17 cellular contexts compared by ENCODE assay signal in the genomic region with DNA sequence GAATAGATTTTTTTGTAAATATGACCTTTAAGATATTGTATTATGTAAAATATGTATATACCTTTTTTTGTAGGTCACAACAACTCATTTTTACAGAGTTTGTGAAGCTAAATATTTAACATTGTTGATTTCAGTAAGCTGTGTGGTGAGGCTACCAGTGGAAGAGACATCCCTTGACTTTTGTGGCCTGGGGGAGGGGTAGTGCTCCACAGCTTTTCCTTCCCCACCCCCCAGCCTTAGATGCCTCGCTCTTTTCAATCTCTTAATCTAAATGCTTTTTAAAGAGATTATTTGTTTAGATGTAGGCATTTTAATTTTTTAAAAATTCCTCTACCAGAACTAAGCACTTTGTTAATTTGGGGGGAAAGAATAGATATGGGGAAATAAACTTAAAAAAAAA.
"Had no signal": no experiment of that assay in that cellular context is flagged by ENCODE, and none has a peak within 500 bp of the region (broad histone marks: within the 10 kb centered on the region; RNA-seq: fewer than 3 reads in every experiment).

No MANE protein-coding gene starts in this region.

- H2AFZ ChIP-seq: hepatocyte had no signal

- H3K9me3 Mint-ChIP-seq: activated naive CD8-positive, alpha-beta T cell treated with anti-CD3 and anti-CD28 coated beads, Interleukin-2, amount 10 ng/mL, durations not matched to agents 7 days and 5 days; activated T-helper 2 cell treated with anti-CD3 and anti-CD28 coated beads, Interferon-gamma antibody, Interleukin-2, Interleukin-4, amounts not matched to agents 10 μg/mL and 5 μg/mL and 100 μg/mL, durations not matched to agents 14 hours and 24 hours and 36 hours; mesothelial cell of epicardium; natural killer cell treated with Interleukin-12 subunit alpha and Interleukin-12 subunit beta and Interleukin-15 and Interleukin-18, amount 100 ng/mL, for 72 hours; T-cell had no signal

- H3K27me3 ChIP-seq: hepatocyte, tibial nerve, uterus had no signal

- H3K27ac Mint-ChIP-seq: activated naive CD8-positive, alpha-beta T cell treated with anti-CD3 and anti-CD28 coated beads, Interleukin-2, amount 10 ng/mL, durations not matched to agents 7 days and 5 days; activated T-helper 2 cell treated with anti-CD3 and anti-CD28 coated beads, Interferon-gamma antibody, Interleukin-2, Interleukin-4, amounts not matched to agents 10 μg/mL and 5 μg/mL and 100 μg/mL, durations not matched to agents 14 hours and 24 hours and 36 hours; mesothelial cell of epicardium had no signal

- H3K4me1 Mint-ChIP-seq: activated naive CD8-positive, alpha-beta T cell treated with anti-CD3 and anti-CD28 coated beads, Interleukin-2, amount 10 ng/mL, durations not matched to agents 7 days and 5 days; T-cell had no signal

- H3K79me2 ChIP-seq: hepatocyte had no signal

- H3K4me1 ChIP-seq: lower lobe of right lung, tibial nerve, uterus had no signal

- H3K4me3 ChIP-seq: hepatocyte, lower lobe of right lung, tibial nerve, uterus had no signal

- ATAC-seq: lower lobe of right lung; natural killer cell treated with Interleukin-12 subunit alpha and Interleukin-12 subunit beta and Interleukin-15 and Interleukin-18, amount 100 ng/mL, for 72 hours; stimulated activated naive CD8-positive, alpha-beta T cell treated with anti-CD3 and anti-CD28 coated beads, Interleukin-15, Interleukin-2, amounts not matched to agents 100 U/mL and 50 U/mL, for 24 hours; T-cell had no signal

- H3K27ac ChIP-seq: epithelial cell of prostate, hepatocyte, lower lobe of right lung, tibial nerve, uterus had no signal

- H3K4me3 Mint-ChIP-seq: activated naive CD8-positive, alpha-beta T cell treated with anti-CD3 and anti-CD28 coated beads, Interleukin-2, amount 10 ng/mL, durations not matched to agents 7 days and 5 days; mesothelial cell of epicardium; natural killer cell treated with Interleukin-12 subunit alpha and Interleukin-12 subunit beta and Interleukin-15 and Interleukin-18, amount 100 ng/mL, for 72 hours; T-cell had no signal

- H3K4me2 ChIP-seq: hepatocyte had no signal

- H3K9me3 ChIP-seq: lower lobe of right lung, tibial nerve, uterus had no signal

- H3K27me3 Mint-ChIP-seq: activated naive CD8-positive, alpha-beta T cell treated with anti-CD3 and anti-CD28 coated beads, Interleukin-2, amount 10 ng/mL, durations not matched to agents 7 days and 5 days; natural killer cell treated with Interleukin-12 subunit alpha and Interleukin-12 subunit beta and Interleukin-15 and Interleukin-18, amount 100 ng/mL, for 72 hours; T-cell had no signal

- H3K36me3 ChIP-seq: uterus had no signal

- DNase-seq: activated CD4-positive, alpha-beta T cell treated with anti-CD3 and anti-CD28 coated beads, Interleukin-2, amount 50 U/mL, for 4 hours; activated naive CD4-positive, alpha-beta T cell treated with Interleukin-2 at 50 U/mL for 16 hours; activated naive CD8-positive, alpha-beta T cell treated with anti-CD3 and anti-CD28 coated beads, Interleukin-2, amount 10 ng/mL, durations not matched to agents 7 days and 5 days; amygdala; foreskin fibroblast; lower lobe of right lung; nucleus accumbens; stimulated activated naive CD8-positive, alpha-beta T cell treated with anti-CD3 and anti-CD28 coated beads, Interleukin-15, Interleukin-2, amounts not matched to agents 100 U/mL and 50 U/mL, for 24 hours; substantia nigra; T-cell; uterus had no signal
